ENCODE assay signal across 2 cellular contexts in genomic region chr3:194526164-194526563, GRCh38.
TF ChIP-seq lines count a peak whose summit lies in the region.

No MANE protein-coding gene starts in this region.

TF ChIP-seq in IMR-90, 13 proteins besides CTCF, POLR2A, EP300 and RAD21:
- TF ChIP-seq RFX5 (IDR thresholded peaks at IDR 0.05; ENCODE audit: low read depth, low read length), result no peak
- no peak for TF ChIP-seq BHLHE40 (IDR thresholded peaks at IDR 0.05; ENCODE audit: low read depth, low read length)
- TF ChIP-seq, protein P1, sequence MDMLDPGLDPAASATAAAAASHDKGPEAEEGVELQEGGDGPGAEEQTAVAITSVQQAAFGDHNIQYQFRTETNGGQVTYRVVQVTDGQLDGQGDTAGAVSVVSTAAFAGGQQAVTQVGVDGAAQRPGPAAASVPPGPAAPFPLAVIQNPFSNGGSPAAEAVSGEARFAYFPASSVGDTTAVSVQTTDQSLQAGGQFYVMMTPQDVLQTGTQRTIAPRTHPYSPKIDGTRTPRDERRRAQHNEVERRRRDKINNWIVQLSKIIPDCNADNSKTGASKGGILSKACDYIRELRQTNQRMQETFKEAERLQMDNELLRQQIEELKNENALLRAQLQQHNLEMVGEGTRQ (IDR thresholded peaks at IDR 0.05; ENCODE audit: low read depth, low read length), result no peak
- no peak for TF ChIP-seq MAZ (IDR thresholded peaks at IDR 0.05; ENCODE audit: borderline replicate concordance, low read depth, low read length)
- TF ChIP-seq FOS (IDR thresholded peaks at IDR 0.05; ENCODE audit: low read depth, low read length), result no peak
- TF ChIP-seq MXI1 (IDR thresholded peaks at IDR 0.05; ENCODE audit: borderline replicate concordance, low read depth, low read length), result no peak
- no peak for TF ChIP-seq NFE2L2 (IDR thresholded peaks at IDR 0.05; ENCODE audit: low read depth, low read length)
- TF ChIP-seq RCOR1 (IDR thresholded peaks at IDR 0.05; ENCODE audit: insufficient replicate concordance, low read length), result no peak
- no peak for TF ChIP-seq MAFK (IDR thresholded peaks at IDR 0.05; ENCODE audit: low read depth, low read length)
- no peak for TF ChIP-seq SMC3 (IDR thresholded peaks at IDR 0.05; ENCODE audit: low read depth, low read length)
- TF ChIP-seq CEBPB (IDR thresholded peaks at IDR 0.05; ENCODE audit: low read depth, low read length), result no peak
- TF ChIP-seq ELK1 (IDR thresholded peaks at IDR 0.05; ENCODE audit: borderline replicate concordance, low read depth, low read length), result no peak
- no peak for TF ChIP-seq CHD1 (IDR thresholded peaks at IDR 0.05; ENCODE audit: low read depth, low read length)

TF ChIP-seq in endothelial cell of umbilical vein, 7 proteins besides CTCF, POLR2A, EP300 and RAD21:
- TF ChIP-seq EZH2 (IDR thresholded peaks at IDR 0.05; ENCODE audit: borderline replicate concordance, low read depth, low read length, severe bottlenecking) (no peak), JUN (IDR thresholded peaks at IDR 0.05; ENCODE audit: borderline replicate concordance, insufficient read depth, insufficient read length, low read depth) (no peak), MYC (IDR thresholded peaks at IDR 0.05; ENCODE audit: low read depth, low read length) (no peak), FOS (IDR thresholded peaks at IDR 0.05; ENCODE audit: borderline replicate concordance, insufficient read depth, low read length) (no peak)
